ENCODE assay signal across 15 cellular contexts in the genomic region with DNA sequence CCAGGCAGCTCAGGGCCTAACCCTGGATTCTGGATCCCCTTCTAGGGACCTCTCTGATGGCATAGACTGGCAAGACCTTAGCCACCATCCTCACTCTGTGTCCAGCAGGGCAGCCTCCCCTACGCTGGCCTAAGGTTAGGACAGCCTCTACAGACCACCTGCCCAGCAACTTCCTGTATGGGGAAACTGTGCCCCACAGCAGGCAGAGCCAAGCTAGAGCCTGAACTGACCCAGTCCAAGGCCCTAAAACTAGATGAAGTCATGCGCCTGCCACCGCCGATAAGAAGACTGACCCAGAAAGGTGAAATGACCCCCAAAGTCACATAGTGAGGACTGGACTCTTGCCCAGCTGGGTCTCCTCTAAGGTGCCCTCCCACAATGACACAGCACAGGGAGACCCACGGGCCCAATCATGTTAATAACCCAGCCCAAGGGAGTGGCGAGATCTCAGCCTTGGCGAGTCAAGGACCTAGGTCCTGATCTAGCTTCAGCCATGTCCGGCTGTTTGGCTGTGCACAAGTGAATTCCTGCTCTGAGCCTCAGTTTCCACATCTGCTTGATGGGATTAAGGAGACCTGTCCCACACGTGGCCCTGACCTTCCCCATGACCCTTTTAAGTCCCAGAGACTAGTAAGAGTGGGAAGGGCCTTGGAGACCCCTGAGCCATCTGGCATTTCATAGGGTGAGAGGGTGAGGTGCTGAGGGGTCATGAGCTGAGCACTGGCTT. TPM values are rescaled to one million over a fixed set of nuclear protein-coding genes. Genes with fewer than 3 reads are reported as not detected.
DNase-seq lines count a peak whose midpoint lies in the region; ATAC-seq and TF ChIP-seq lines count a peak whose summit lies in the region.
"Had no signal": no experiment of that assay in that cellular context is flagged by ENCODE, and none has a peak within 500 bp of the region (broad histone marks: within the 10 kb centered on the region; RNA-seq: fewer than 3 reads in every experiment).

No MANE protein-coding gene starts in this region.

- H3K27me3 ChIP-seq in layer of hippocampus (ENCODE audit: control insufficient read depth, insufficient read depth, low read length) (no peaks in the 10 kb centered on the region), smooth muscle cell (ENCODE audit: low read depth) (no peaks in the 10 kb centered on the region)

- ATAC-seq in activated T-cell treated with anti-CD3 and anti-CD28 coated beads, Interleukin-2, amount 50 U/mL, for 4 hours: no peak
- ATAC-seq: stimulated activated memory B cell treated with anti-CD40 and anti-IgM and Interleukin-4, amounts not matched to agents 10 μg/mL and 1 μg/mL and 100 μg/mL, for 72 hours had no signal

- H3K27me3 Mint-ChIP-seq in activated T-cell treated with anti-CD3 and anti-CD28 coated beads, Interleukin-2, amount 50 U/mL, for 4 hours (ENCODE audit: low read depth): no peaks in the 10 kb centered on the region
- H3K27me3 Mint-ChIP-seq: activated CD4-positive, alpha-beta memory T cell treated with anti-CD3 and anti-CD28 coated beads for 36 hours; naive B cell; stimulated activated memory B cell treated with anti-CD40 and anti-IgM and Interleukin-4, amounts not matched to agents 10 μg/mL and 1 μg/mL and 100 μg/mL, for 72 hours had no signal

- H3K4me1 Mint-ChIP-seq in activated T-cell treated with anti-CD3 and anti-CD28 coated beads, Interleukin-2, amount 50 U/mL, for 4 hours (ENCODE audit: low read depth): peaks cover 9% of the 10 kb centered on the region

- H3K9ac ChIP-seq in smooth muscle cell (ENCODE audit: low read depth): no peak overlapping the region

- H4K20me1 ChIP-seq in smooth muscle cell (ENCODE audit: low read depth): peaks cover 9% of the 10 kb centered on the region

- no peaks in the 10 kb centered on the region for H3K9me3 ChIP-seq in smooth muscle cell (replicated peaks; ENCODE audit: low read depth)

- peaks cover 19% of the 10 kb centered on the region for H3K4me1 ChIP-seq in smooth muscle cell (ENCODE audit: low read depth)

- no peaks in the 10 kb centered on the region for H3K36me3 ChIP-seq in smooth muscle cell (ENCODE audit: low read depth)

- 89% methylated on average over 9 of the region's 9 CpGs for WGBS in smooth muscle cell (ENCODE audit: low lambda C conversion rate)

- H3F3A ChIP-seq in smooth muscle cell (ENCODE audit: low read depth): peaks cover 18% of the 10 kb centered on the region

- no peak overlapping the region for H3K4me2 ChIP-seq in smooth muscle cell

- H2AFZ ChIP-seq in smooth muscle cell (ENCODE audit: low read depth): no peak overlapping the region

- H3K9me3 Mint-ChIP-seq in activated T-cell treated with anti-CD3 and anti-CD28 coated beads, Interleukin-2, amount 50 U/mL, for 4 hours: no peaks in the 10 kb centered on the region
- H3K9me3 Mint-ChIP-seq: activated CD4-positive, alpha-beta memory T cell treated with anti-CD3 and anti-CD28 coated beads for 36 hours; naive B cell; stimulated activated memory B cell treated with anti-CD40 and anti-IgM and Interleukin-4, amounts not matched to agents 10 μg/mL and 1 μg/mL and 100 μg/mL, for 72 hours had no signal

- no peak overlapping the region for H3K4me3 ChIP-seq in smooth muscle cell
- H3K4me3 ChIP-seq: lung had no signal

- peak overlapping the region; percentile 75 for H3K27ac ChIP-seq in angular gyrus (ENCODE audit: low read depth, low read length)
- H3K27ac ChIP-seq in layer of hippocampus (ENCODE audit: low read depth, low read length): peak overlapping the region; percentile 75
- H3K27ac ChIP-seq in smooth muscle cell (ENCODE audit: low read depth): peak overlapping the region; percentile 3

- CTCF ChIA-PET in HEK293T (lab: Yijun Ruan, JAX): interaction anchor here (1.0 kb wide), 1 partner anchor 18 kb away, joined by 3 read pairs; no protein-coding TSS in a partner anchor

- H3K4me3 Mint-ChIP-seq in activated T-cell treated with anti-CD3 and anti-CD28 coated beads, Interleukin-2, amount 50 U/mL, for 4 hours: no peak overlapping the region
- H3K4me3 Mint-ChIP-seq: activated CD4-positive, alpha-beta memory T cell treated with anti-CD3 and anti-CD28 coated beads for 36 hours; stimulated activated memory B cell treated with anti-CD40 and anti-IgM and Interleukin-4, amounts not matched to agents 10 μg/mL and 1 μg/mL and 100 μg/mL, for 72 hours had no signal

- H3K79me2 ChIP-seq in smooth muscle cell (ENCODE audit: low read depth): peaks cover 10% of the 10 kb centered on the region

- DNase-seq in OCI-M1 (lab: John Stamatoyannopoulos, UW) (peak; percentile 56), smooth muscle cell (lab: John Stamatoyannopoulos, UW; ENCODE audit: unreplicated experiment) (no peak), HEK293T (ENCODE audit: extremely low spot score) (no peak), DMS53 (lab: John Stamatoyannopoulos, UW) (no peak)
- no peak for DNase-seq in activated T-cell treated with anti-CD3 and anti-CD28 coated beads, Interleukin-2, amount 50 U/mL, for 4 hours
- DNase-seq: activated CD4-positive, alpha-beta memory T cell treated with anti-CD3 and anti-CD28 coated beads for 36 hours; activated naive CD4-positive, alpha-beta T cell treated with anti-CD3 and anti-CD28 coated beads, Interleukin-2, amount 50 U/mL, for 16 hours; activated T-cell treated with anti-CD3 and anti-CD28 coated beads, Interleukin-2, amount 50 U/mL, for 1 hour; cortex of kidney; naive B cell; NCI-H2029 had no signal

- no peak for TF ChIP-seq CTCF in smooth muscle cell (IDR thresholded peaks at IDR 0.05; ENCODE audit: borderline replicate concordance, insufficient read depth, poor library complexity, severe bottlenecking)

- POLR2A ChIA-PET in HEK293T (lab: Yijun Ruan, JAX): interaction anchor here (0.7 kb wide), 1 partner anchor 522 kb away, joined by 4 read pairs; no protein-coding TSS in a partner anchor

- H3K36me3 Mint-ChIP-seq in activated T-cell treated with anti-CD3 and anti-CD28 coated beads, Interleukin-2, amount 50 U/mL, for 4 hours (ENCODE audit: insufficient read depth): no peaks in the 10 kb centered on the region
- H3K36me3 Mint-ChIP-seq: activated CD4-positive, alpha-beta memory T cell treated with anti-CD3 and anti-CD28 coated beads for 36 hours had no signal

TF ChIP-seq in HEK293T, 16 proteins besides CTCF, POLR2A, EP300 and RAD21:
- no peak for TF ChIP-seq NFRKB (IDR thresholded peaks at IDR 0.05)
- no peak for TF ChIP-seq ARNT (IDR thresholded peaks at IDR 0.05)
- no peak for TF ChIP-seq TARDBP (IDR thresholded peaks at IDR 0.05)
- no peak for TF ChIP-seq FOXM1 (IDR thresholded peaks at IDR 0.05; ENCODE audit: borderline replicate concordance)
- TF ChIP-seq LEF1 (IDR thresholded peaks at IDR 0.05; ENCODE audit: borderline replicate concordance): no peak
- TF ChIP-seq FOXA1 (IDR thresholded peaks at IDR 0.05): no peak
- no peak for TF ChIP-seq HDGF (IDR thresholded peaks at IDR 0.05; ENCODE audit: borderline replicate concordance)
- no peak for TF ChIP-seq CTBP1 (IDR thresholded peaks at IDR 0.05; ENCODE audit: borderline replicate concordance)
- no peak for TF ChIP-seq BHLHE40 (IDR thresholded peaks at IDR 0.05; ENCODE audit: borderline replicate concordance)
- TF ChIP-seq L3MBTL2 (conservative IDR thresholded peaks at IDR 0.05): no peak
- no peak for TF ChIP-seq ZNF384 (IDR thresholded peaks at IDR 0.05)
- no peak for TF ChIP-seq ELF4 (IDR thresholded peaks at IDR 0.05)
- TF ChIP-seq FOXK2 (IDR thresholded peaks at IDR 0.05): no peak
- no peak for TF ChIP-seq SUZ12 (IDR thresholded peaks at IDR 0.05)
- no peak for TF ChIP-seq SP1 (IDR thresholded peaks at IDR 0.05)
- TF ChIP-seq, protein P1, sequence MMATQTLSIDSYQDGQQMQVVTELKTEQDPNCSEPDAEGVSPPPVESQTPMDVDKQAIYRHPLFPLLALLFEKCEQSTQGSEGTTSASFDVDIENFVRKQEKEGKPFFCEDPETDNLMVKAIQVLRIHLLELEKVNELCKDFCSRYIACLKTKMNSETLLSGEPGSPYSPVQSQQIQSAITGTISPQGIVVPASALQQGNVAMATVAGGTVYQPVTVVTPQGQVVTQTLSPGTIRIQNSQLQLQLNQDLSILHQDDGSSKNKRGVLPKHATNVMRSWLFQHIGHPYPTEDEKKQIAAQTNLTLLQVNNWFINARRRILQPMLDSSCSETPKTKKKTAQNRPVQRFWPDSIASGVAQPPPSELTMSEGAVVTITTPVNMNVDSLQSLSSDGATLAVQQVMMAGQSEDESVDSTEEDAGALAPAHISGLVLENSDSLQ (IDR thresholded peaks at IDR 0.05): no peak

RNA-seq across cellular contexts. Expression of a gene that starts 17.6 kb away (rescaled TPM):
- 87.7 and 113 TPM in 2 replicates for total RNA-seq in smooth muscle cell
- 130 and 249 TPM in 2 replicates for polyA plus RNA-seq in smooth muscle cell
- 10 to 100 TPM in 2 of 3 donors, 1 to 10 TPM in 1; 9.4 to 13.8 (median 13.0) TPM for total RNA-seq in activated T-cell treated with anti-CD3 and anti-CD28 coated beads, Interleukin-2, amount 50 U/mL, for 4 hours

RNA-seq across cellular contexts. Expression of a gene that starts 24.1 kb away (rescaled TPM):
- 45.2 and 65.3 TPM in 2 replicates for total RNA-seq in smooth muscle cell
- polyA plus RNA-seq in smooth muscle cell: 45.6 and 54.2 TPM in 2 replicates
- total RNA-seq in activated T-cell treated with anti-CD3 and anti-CD28 coated beads, Interleukin-2, amount 50 U/mL, for 4 hours: 10 to 100 TPM; 52.3 to 58.1 (median 52.8) TPM

RNA-seq across cellular contexts. Expression of a gene that starts 37.9 kb away (rescaled TPM):
- total RNA-seq in smooth muscle cell: 3.1 and 9.3 TPM in 2 replicates
- polyA plus RNA-seq in smooth muscle cell: 7.4 and 16.1 TPM in 2 replicates
- total RNA-seq in activated T-cell treated with anti-CD3 and anti-CD28 coated beads, Interleukin-2, amount 50 U/mL, for 4 hours: 10 to 100 TPM; 23.8 to 28.9 (median 26.0) TPM

Comparison
In these comparisons a context has a peak if more than half of its experiments do, and no peak if none do; other contexts are left out.
1. H3K27ac ChIP-seq: peak in every context shown above with its lines; median percentile 75 in angular gyrus; 75 in layer of hippocampus; 3 in smooth muscle cell.